In the genomic region with DNA sequence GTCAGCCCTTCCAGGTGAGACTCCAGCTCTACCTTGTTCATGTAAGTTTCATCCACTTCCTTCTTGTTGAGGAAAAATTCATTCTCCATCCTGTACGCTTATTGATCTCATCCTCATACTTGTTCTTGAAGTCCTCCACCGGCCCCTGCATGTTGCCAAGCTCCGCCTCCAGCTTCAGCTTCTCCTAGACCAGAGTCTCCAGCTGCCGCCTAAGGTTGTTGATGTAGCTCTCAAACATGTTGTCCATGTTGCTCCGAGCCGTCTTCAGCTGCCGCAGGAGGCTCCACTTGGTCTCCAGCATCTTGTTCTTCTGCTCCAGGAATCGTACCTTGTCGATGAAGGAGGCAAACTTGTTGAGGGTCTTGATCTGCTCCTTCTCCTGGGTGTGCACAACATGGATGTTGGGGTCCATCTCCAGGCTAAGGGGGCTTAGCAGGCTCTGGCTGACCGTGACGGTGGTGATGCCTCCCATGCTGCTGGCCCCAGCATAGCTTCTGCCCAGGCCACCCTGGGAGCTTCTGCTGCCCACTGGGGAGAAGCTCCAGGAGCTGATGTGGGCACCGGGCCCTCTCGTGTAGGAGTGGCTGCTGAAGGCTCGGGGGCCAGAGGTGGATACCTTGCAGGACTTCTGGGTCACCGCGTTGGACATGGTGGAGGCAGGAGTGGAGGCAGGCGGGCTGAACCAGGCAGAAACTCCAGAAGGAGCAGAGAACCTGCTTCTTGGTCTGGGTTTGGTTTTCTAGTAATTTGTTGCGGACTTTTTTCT, we compare ENCODE assay signal across 17 cellular contexts.
"Had no signal": no experiment of that assay in that cellular context is flagged by ENCODE, and none has a peak within 500 bp of the region (broad histone marks: within the 10 kb centered on the region; RNA-seq: fewer than 3 reads in every experiment).

No MANE protein-coding gene starts in this region.

- H3K27me3 ChIP-seq: SJSA1 had no signal

- H3K4me3 ChIP-seq: SJSA1, SK-N-MC had no signal

- H3K9me3 ChIP-seq: SJSA1 had no signal

- H3K27ac ChIP-seq: SJSA1, SK-N-MC had no signal

- DNase-seq: KBM-7, MV-4-11, NCI-H1048, NCI-H1105, NCI-H1417, NCI-H1436 treated with DMSO at 0.1 percent for 48 hours, NCI-H1694, NCI-H187 treated with DMSO at 0.1 percent for 48 hours, NCI-H2029 treated with DMSO at 0.1 percent for 48 hours, NCI-H2227 treated with DMSO at 0.1 percent for 48 hours, NCI-H524, NCI-H526 treated with DMSO at 0.1 percent for 48 hours, NCI-H748 treated with DMSO at 0.1 percent for 48 hours, RPMI8226, SIG-M5 had no signal

- H3K36me3 ChIP-seq: SJSA1 had no signal

- H3K4me1 ChIP-seq: SJSA1 had no signal
